ENCODE assay signal across 15 cellular contexts in genomic region chr9:90046317-90046861, GRCh38.
"Had no signal": no experiment of that assay in that cellular context is flagged by ENCODE, and none has a peak within 500 bp of the region (broad histone marks: within the 10 kb centered on the region; RNA-seq: fewer than 3 reads in every experiment).

No MANE protein-coding gene starts in this region.

- H3K9me3 Mint-ChIP-seq: neural crest cell had no signal

- H3K27ac ChIP-seq: pancreas, sigmoid colon, SK-N-MC, spleen, VCaP had no signal

- H3K27me3 Mint-ChIP-seq: activated naive CD4-positive, alpha-beta T cell treated with anti-CD3 and anti-CD28 coated beads, Interleukin-2, amount 50 U/mL, for 24 hours had no signal

- H3K4me1 ChIP-seq: pancreas, spleen had no signal

- H3K9me3 ChIP-seq: pancreas, sigmoid colon, spleen had no signal

- ATAC-seq: left colon, pancreas, T-cell had no signal

- H3K36me3 ChIP-seq: pancreas, sigmoid colon, spleen had no signal

- H3K4me3 Mint-ChIP-seq: activated naive CD4-positive, alpha-beta T cell treated with anti-CD3 and anti-CD28 coated beads, Interleukin-2, amount 50 U/mL, for 24 hours; neural crest cell; T-cell had no signal

- H3K4me3 ChIP-seq: lung, pancreas, sigmoid colon, SK-N-MC, spleen had no signal

- H3K36me3 Mint-ChIP-seq: activated naive CD4-positive, alpha-beta T cell treated with anti-CD3 and anti-CD28 coated beads, Interleukin-2, amount 50 U/mL, for 24 hours; T-cell had no signal

- DNase-seq: amniotic stem cell, caudate nucleus, erythroblast, left colon, midbrain, pancreas, Right ventricle myocardium superior, sigmoid colon, spleen, T-cell had no signal

- H3K27ac Mint-ChIP-seq: activated naive CD4-positive, alpha-beta T cell treated with anti-CD3 and anti-CD28 coated beads, Interleukin-2, amount 50 U/mL, for 24 hours; T-cell had no signal

- H3K27me3 ChIP-seq: pancreas, sigmoid colon, spleen had no signal
